In genomic region chr5:179793470-179794139, GRCh38 we compare ENCODE assay signal across 8 cellular contexts. TPM values are rescaled to one million over a fixed set of nuclear protein-coding genes. Genes with fewer than 3 reads are reported as not detected.
DNase-seq lines count a peak whose midpoint lies in the region; ATAC-seq and TF ChIP-seq lines count a peak whose summit lies in the region.

Gene LTC4S, plus strand, starts transcription at chr5:179793986. Its CDS starts 95 bp downstream, at chr5:179794081.

- H3K4me3 ChIP-seq in endodermal cell (ENCODE audit: low read length) (no peak within 1 kb of the TSS), mucosa of stomach (ENCODE audit: low read length) (no peak within 1 kb of the TSS)

- peaks cover 18% of the 10 kb centered on the region for H3K36me3 ChIP-seq in endodermal cell (ENCODE audit: control insufficient read depth, insufficient read depth, low read length)
- peaks cover 15% of the 10 kb centered on the region for H3K36me3 ChIP-seq in mucosa of stomach (ENCODE audit: control insufficient read depth, insufficient read depth, low read length)

- peaks cover 35% of the 10 kb centered on the region for H3K4me1 Mint-ChIP-seq in activated CD4-positive, alpha-beta T cell treated with anti-CD3 and anti-CD28 coated beads, Interleukin-2, amount 10 ng/mL, durations not matched to agents 7 days and 5 days
- H3K4me1 Mint-ChIP-seq in endodermal cell = peaks cover 3% of the 10 kb centered on the region

- H3K27me3 Mint-ChIP-seq in activated CD4-positive, alpha-beta T cell treated with anti-CD3 and anti-CD28 coated beads, Interleukin-2, amount 10 ng/mL, durations not matched to agents 7 days and 5 days = no peaks in the 10 kb centered on the region
- H3K27me3 Mint-ChIP-seq in endodermal cell (ENCODE audit: insufficient read depth) = no peaks in the 10 kb centered on the region

- peaks cover 5% of the 10 kb centered on the region for H3K4me1 ChIP-seq in endodermal cell (ENCODE audit: control insufficient read depth, insufficient read depth, low read length)
- H3K4me1 ChIP-seq in mucosa of stomach (ENCODE audit: control insufficient read depth, insufficient read depth, low read length) = peaks cover 37% of the 10 kb centered on the region

- H3K9me3 ChIP-seq in endodermal cell (ENCODE audit: control insufficient read depth, low read length) (no peaks in the 10 kb centered on the region), mucosa of stomach (ENCODE audit: control insufficient read depth, low read length) (no peaks in the 10 kb centered on the region)

- H3K27ac ChIP-seq in endodermal cell (ENCODE audit: low read depth, low read length) = no peak within 1 kb of the TSS

- WGBS in endodermal cell (ENCODE audit: insufficient coverage in 1 of 2, insufficient read length in 1 of 2), 2 experiments = 86 to 90% methylated on average over 7 to 19 of the region's 19 CpGs

- CTCF ChIA-PET in activated CD4-positive, alpha-beta T cell treated with anti-CD3 and anti-CD28 coated beads, Interleukin-2, amount 10 ng/mL, durations not matched to agents 7 days and 5 days (lab: Charles Lee) = interaction anchor here (0.8 to 1.2 kb wide), 4 partner anchors 9 to 297 kb away, joined by 3 to 5 read pairs (median 3); no protein-coding TSS in a partner anchor

- peak within 1 kb of the TSS; percentile 52 for H3K4me3 Mint-ChIP-seq in activated CD4-positive, alpha-beta T cell treated with anti-CD3 and anti-CD28 coated beads, Interleukin-2, amount 10 ng/mL, durations not matched to agents 7 days and 5 days
- peak within 1 kb of the TSS; percentile 64 for H3K4me3 Mint-ChIP-seq in endodermal cell

- H3K27me3 ChIP-seq in endodermal cell (ENCODE audit: control insufficient read depth, insufficient read depth, low read length, poor library complexity, severe bottlenecking) (no peaks in the 10 kb centered on the region), mucosa of stomach (ENCODE audit: control insufficient read depth, insufficient read depth, low read length) (no peaks in the 10 kb centered on the region)

- peaks cover 4% of the 10 kb centered on the region for H3K36me3 Mint-ChIP-seq in activated CD4-positive, alpha-beta T cell treated with anti-CD3 and anti-CD28 coated beads, Interleukin-2, amount 10 ng/mL, durations not matched to agents 7 days and 5 days (ENCODE audit: low read depth)
- H3K36me3 Mint-ChIP-seq in endodermal cell (ENCODE audit: low read depth) = peaks cover 10% of the 10 kb centered on the region

- no peak within 1 kb of the TSS for H3K9ac ChIP-seq in endodermal cell (ENCODE audit: extremely low read depth, low read length, poor library complexity, severe bottlenecking)
- peak within 1 kb of the TSS; percentile 44 for H3K9ac ChIP-seq in mucosa of stomach (ENCODE audit: low read length)

- peak within 1 kb of the TSS; percentile 80 for H3K27ac Mint-ChIP-seq in activated CD4-positive, alpha-beta T cell treated with anti-CD3 and anti-CD28 coated beads, Interleukin-2, amount 10 ng/mL, durations not matched to agents 7 days and 5 days
- no peak within 1 kb of the TSS for H3K27ac Mint-ChIP-seq in endodermal cell

- POLR2A ChIA-PET in activated CD4-positive, alpha-beta T cell treated with anti-CD3 and anti-CD28 coated beads, Interleukin-2, amount 10 ng/mL, durations not matched to agents 7 days and 5 days (lab: Charles Lee) = interaction anchor here (0.6 kb wide), 1 partner anchor 224 kb away, joined by 4 read pairs; no protein-coding TSS in a partner anchor

- ATAC-seq in GM19455 (IDR thresholded peaks at IDR 0.05; ENCODE audit: unreplicated experiment) = no peak

- no peaks in the 10 kb centered on the region for H3K9me3 Mint-ChIP-seq in activated CD4-positive, alpha-beta T cell treated with anti-CD3 and anti-CD28 coated beads, Interleukin-2, amount 10 ng/mL, durations not matched to agents 7 days and 5 days
- peaks cover 2% of the 10 kb centered on the region for H3K9me3 Mint-ChIP-seq in endodermal cell

- TF ChIP-seq CTCF in endodermal cell (conservative IDR thresholded peaks at IDR 0.05) = no peak

- DNase-seq in activated T-cell treated with anti-CD3 and anti-CD28 coated beads for 48 hours (ENCODE audit: low read depth) (peak; percentile 18), activated T-cell treated with anti-CD3 and anti-CD28 coated beads for 4 hours (no peak), endodermal cell (no peak), NCI-H1105 treated with DMSO at 0.1 percent for 48 hours (lab: John Stamatoyannopoulos, UW) (no peak), iPS-NIHi11 (ENCODE audit: low spot score) (no peak)
- peak; percentile 58 for DNase-seq in activated CD4-positive, alpha-beta T cell treated with anti-CD3 and anti-CD28 coated beads, Interleukin-2, amount 10 ng/mL, durations not matched to agents 7 days and 5 days

RNA-seq across cellular contexts. Expression of gene LTC4S, which starts in this region (rescaled TPM):
- 1 to 10 TPM; 1.4 to 2.5 TPM for total RNA-seq in activated CD4-positive, alpha-beta T cell treated with anti-CD3 and anti-CD28 coated beads, Interleukin-2, amount 10 ng/mL, durations not matched to agents 7 days and 5 days
- 1 to 10 TPM; 5.7 to 6.3 TPM for total RNA-seq in endodermal cell
- 1.4 TPM for polyA plus RNA-seq in endodermal cell (2013, experiment 1 of 2)
- 1.6 TPM for polyA plus RNA-seq in endodermal cell (2013, experiment 2 of 2)

Comparison
In these comparisons a context has a peak if more than half of its experiments do, and no peak if none do; other contexts are left out.
1. DNase-seq: peak in activated T-cell treated with anti-CD3 and anti-CD28 coated beads for 48 hours (single experiment) and activated CD4-positive, alpha-beta T cell treated with anti-CD3 and anti-CD28 coated beads, Interleukin-2, amount 10 ng/mL, durations not matched to agents 7 days and 5 days (single experiment); none in activated T-cell treated with anti-CD3 and anti-CD28 coated beads for 4 hours (single experiment), endodermal cell (single experiment), NCI-H1105 treated with DMSO at 0.1 percent for 48 hours (single experiment) and iPS-NIHi11 (single experiment).